Comparison of ENCODE assay signal across 2 cellular contexts in the genomic region with DNA sequence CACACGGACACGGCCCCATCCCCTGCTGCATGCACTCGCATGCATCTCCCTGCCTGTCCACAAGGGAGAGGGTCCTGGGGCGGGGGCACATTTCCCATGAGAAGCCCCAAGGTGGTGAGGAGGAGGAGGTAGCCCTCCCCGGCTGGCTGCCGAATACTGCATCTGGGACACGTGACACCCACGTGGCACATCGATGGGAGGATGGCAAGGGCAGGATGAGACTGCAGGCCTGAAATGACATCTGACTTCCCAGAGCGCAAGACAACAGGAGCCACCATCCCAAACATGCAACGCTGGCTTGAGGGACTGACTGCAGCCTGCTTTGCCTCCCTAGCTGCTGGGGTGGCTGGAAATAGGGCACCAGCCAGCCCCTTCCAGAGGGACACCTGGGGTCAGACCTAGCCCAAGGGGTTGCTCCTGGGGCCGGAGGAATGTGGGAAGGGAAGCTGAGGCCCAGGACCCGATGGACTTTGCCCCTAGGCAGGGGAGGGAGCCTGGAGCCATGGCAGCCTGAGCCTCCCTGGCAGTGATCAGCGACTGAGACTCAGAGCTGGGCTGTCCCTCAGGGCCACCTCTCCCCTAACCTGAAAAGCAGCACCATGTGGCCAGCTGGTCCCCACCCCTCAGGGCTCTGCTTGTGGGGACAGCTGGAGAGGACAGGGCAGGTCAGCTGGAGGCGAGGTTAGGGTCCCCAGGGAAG.
A peak's percentile ranks its signal among the peaks of the same experiment; 100 is the strongest.
TF ChIP-seq lines count a peak whose summit lies in the region.

No MANE protein-coding gene starts in this region.

TF ChIP-seq in A549, 52 proteins besides CTCF, POLR2A, EP300 and RAD21:
- TF ChIP-seq ZFP36 (IDR thresholded peaks at IDR 0.05; ENCODE audit: borderline replicate concordance, partially characterized antibody) = no peak
- TF ChIP-seq, protein P1, sequence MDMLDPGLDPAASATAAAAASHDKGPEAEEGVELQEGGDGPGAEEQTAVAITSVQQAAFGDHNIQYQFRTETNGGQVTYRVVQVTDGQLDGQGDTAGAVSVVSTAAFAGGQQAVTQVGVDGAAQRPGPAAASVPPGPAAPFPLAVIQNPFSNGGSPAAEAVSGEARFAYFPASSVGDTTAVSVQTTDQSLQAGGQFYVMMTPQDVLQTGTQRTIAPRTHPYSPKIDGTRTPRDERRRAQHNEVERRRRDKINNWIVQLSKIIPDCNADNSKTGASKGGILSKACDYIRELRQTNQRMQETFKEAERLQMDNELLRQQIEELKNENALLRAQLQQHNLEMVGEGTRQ (IDR thresholded peaks at IDR 0.05) = peak; percentile 60
- TF ChIP-seq JUN (IDR thresholded peaks at IDR 0.05) = peak in 1 of 2 experiments; percentile 3; a peak in 1 of 5 replicates
- peak; percentile 46; the same call in 1 of the 2 replicates for TF ChIP-seq POLR2AphosphoS2 (conservative IDR thresholded peaks at IDR 0.05; ENCODE audit: low read length)

TF ChIP-seq in HCT116, 20 proteins besides CTCF, POLR2A, EP300 and RAD21:
- no peak for TF ChIP-seq EZH2phosphoT487 (IDR thresholded peaks at IDR 0.05; ENCODE audit: borderline replicate concordance)
- TF ChIP-seq EZH2 (IDR thresholded peaks at IDR 0.05) = no peak
